12 cellular contexts compared by ENCODE assay signal in genomic region chr15:58314593-58315216, GRCh38.
A peak's percentile ranks its signal among the peaks of the same experiment; 100 is the strongest.
DNase-seq lines count a peak whose midpoint lies in the region; ATAC-seq and TF ChIP-seq lines count a peak whose summit lies in the region.
"Had no signal": no experiment of that assay in that cellular context is flagged by ENCODE, and none has a peak within 500 bp of the region (broad histone marks: within the 10 kb centered on the region; RNA-seq: fewer than 3 reads in every experiment).

No MANE protein-coding gene starts in this region.

- DNase-seq in CD4-positive, CD25-positive, alpha-beta regulatory T cell = peak in 2 of 3 donors; percentile 36 to 79
- DNase-seq in DND-41 = no peak
- DNase-seq in activated CD4-positive, alpha-beta memory T cell treated with anti-CD3 and anti-CD28 coated beads, Interleukin-2, amount 10 ng/mL, durations not matched to agents 7 days and 5 days = no peak
- DNase-seq in immature natural killer cell = peak; percentile 15 to 30 (median 21)
- DNase-seq in suprapubic skin (ENCODE audit: low spot score in 2 of 2) = no peak
- DNase-seq in OCI-M2 (lab: John Stamatoyannopoulos, UW; ENCODE audit: unreplicated experiment) = no peak
- no peak for DNase-seq in HK-2 (ENCODE audit: unreplicated experiment)
- DNase-seq: mesendoderm, NCI-H187, NCI-H748 treated with DMSO at 0.1 percent for 48 hours, SW 1271 had no signal

- H3K4me3 ChIP-seq in CD4-positive, CD25-positive, alpha-beta regulatory T cell (ENCODE audit: low read depth, low read length) = peak overlapping the region; percentile 67
- H3K4me3 ChIP-seq in DND-41 (ENCODE audit: low read depth in 1 of 2, low read length in 2 of 2) (no peak overlapping the region), suprapubic skin (no peak overlapping the region)

- CTCF ChIA-PET in activated CD4-positive, alpha-beta memory T cell treated with anti-CD3 and anti-CD28 coated beads, Interleukin-2, amount 10 ng/mL, durations not matched to agents 7 days and 5 days (lab: Charles Lee) = interaction anchor here (0.6 to 1.2 kb wide), 3 partner anchors 13 to 456 kb away, joined by 3 to 5 read pairs (median 3); partner anchors contain the start of gene MINDY2

- H3K9me3 Mint-ChIP-seq in CD4-positive, CD25-positive, alpha-beta regulatory T cell = peaks cover 0 to 5% (median 0%) of the 10 kb centered on the region in 7 donors
- H3K9me3 Mint-ChIP-seq in activated CD4-positive, alpha-beta memory T cell treated with anti-CD3 and anti-CD28 coated beads, Interleukin-2, amount 10 ng/mL, durations not matched to agents 7 days and 5 days = peaks cover 15% of the 10 kb centered on the region
- H3K9me3 Mint-ChIP-seq in immature natural killer cell = no peaks in the 10 kb centered on the region

- 49% methylated on average over 4 of the region's 4 CpGs for WGBS in suprapubic skin

- no peaks in the 10 kb centered on the region for H3K27me3 Mint-ChIP-seq in CD4-positive, CD25-positive, alpha-beta regulatory T cell
- H3K27me3 Mint-ChIP-seq in activated CD4-positive, alpha-beta memory T cell treated with anti-CD3 and anti-CD28 coated beads, Interleukin-2, amount 10 ng/mL, durations not matched to agents 7 days and 5 days = no peaks in the 10 kb centered on the region
- H3K27me3 Mint-ChIP-seq in immature natural killer cell (ENCODE audit: low read depth in 3 of 3) = peaks cover 0 to 5% (median 4%) of the 10 kb centered on the region in 3 donors

- no peak for TF ChIP-seq POLR2A in suprapubic skin (IDR thresholded peaks at IDR 0.05)

- no peak for TF ChIP-seq CTCF in DND-41 (IDR thresholded peaks at IDR 0.05; ENCODE audit: borderline replicate concordance, extremely low read depth, low read length, poor library complexity, severe bottlenecking)
- TF ChIP-seq CTCF in suprapubic skin (IDR thresholded peaks at IDR 0.05) = no peak

- H3K9me3 ChIP-seq in CD4-positive, CD25-positive, alpha-beta regulatory T cell (ENCODE audit: control insufficient read depth in 2 of 2, low read length in 2 of 2) = no peaks in the 10 kb centered on the region
- H3K9me3 ChIP-seq in DND-41 (ENCODE audit: insufficient read depth, low read length, severe bottlenecking) = no peaks in the 10 kb centered on the region
- H3K9me3 ChIP-seq in suprapubic skin = no peaks in the 10 kb centered on the region

- H2AFZ ChIP-seq in DND-41 (ENCODE audit: low read depth, low read length) = 0 out of 2 replicates have a peak overlapping the region, but pooled peaks have one; percentile 13

- no peaks in the 10 kb centered on the region for H3K27me3 ChIP-seq in CD4-positive, CD25-positive, alpha-beta regulatory T cell (ENCODE audit: control insufficient read depth, insufficient read depth, low read length)
- H3K27me3 ChIP-seq in DND-41 (ENCODE audit: insufficient read depth, low read length, poor library complexity) (no peaks in the 10 kb centered on the region), suprapubic skin (no peaks in the 10 kb centered on the region)

- H3K4me1 ChIP-seq in CD4-positive, CD25-positive, alpha-beta regulatory T cell (ENCODE audit: control insufficient read depth, insufficient read depth, low read length, poor library complexity, severe bottlenecking) = peaks cover 24% of the 10 kb centered on the region
- H3K4me1 ChIP-seq in DND-41 (ENCODE audit: insufficient read depth, low read length) (peaks cover 7% of the 10 kb centered on the region; the same call in 1 of the 2 replicates), suprapubic skin (peaks cover 13% of the 10 kb centered on the region)

- H3K9ac ChIP-seq in DND-41 (ENCODE audit: low read depth, low read length) = no peak overlapping the region

- POLR2A ChIA-PET in activated CD4-positive, alpha-beta memory T cell treated with anti-CD3 and anti-CD28 coated beads, Interleukin-2, amount 10 ng/mL, durations not matched to agents 7 days and 5 days (lab: Charles Lee) = no interaction called here

- H3K4me1 Mint-ChIP-seq in CD4-positive, CD25-positive, alpha-beta regulatory T cell = peaks cover 15 to 48% (median 31%) of the 10 kb centered on the region in 4 donors
- H3K4me1 Mint-ChIP-seq in activated CD4-positive, alpha-beta memory T cell treated with anti-CD3 and anti-CD28 coated beads, Interleukin-2, amount 10 ng/mL, durations not matched to agents 7 days and 5 days = peaks cover 27% of the 10 kb centered on the region
- peaks cover 49 to 50% of the 10 kb centered on the region in 2 donors for H3K4me1 Mint-ChIP-seq in immature natural killer cell

- H4K20me1 ChIP-seq in DND-41 (ENCODE audit: insufficient read depth, low read length) = no peaks in the 10 kb centered on the region

- no peak overlapping the region for H3K4me2 ChIP-seq in DND-41 (ENCODE audit: insufficient read depth, low read length)

- no peaks in the 10 kb centered on the region for H3K36me3 ChIP-seq in CD4-positive, CD25-positive, alpha-beta regulatory T cell (ENCODE audit: control insufficient read depth, insufficient read depth, low read length)
- H3K36me3 ChIP-seq in DND-41 (ENCODE audit: insufficient read depth, low read length) (no peaks in the 10 kb centered on the region), suprapubic skin (no peaks in the 10 kb centered on the region)

- peak; percentile 52 to 73 for ATAC-seq in CD4-positive, CD25-positive, alpha-beta regulatory T cell (ENCODE audit: low read depth in 2 of 2)
- peak; percentile 39; the same call in 1 of the 3 replicates for ATAC-seq in DND-41 (ENCODE audit: insufficient read depth, low read depth)

- no peaks in the 10 kb centered on the region for H3K79me2 ChIP-seq in DND-41 (ENCODE audit: insufficient read depth, low read length)

- H3K27ac Mint-ChIP-seq in CD4-positive, CD25-positive, alpha-beta regulatory T cell = peak overlapping the region; percentile 84 to 92 (median 87)
- peak overlapping the region; percentile 81 for H3K27ac Mint-ChIP-seq in activated CD4-positive, alpha-beta memory T cell treated with anti-CD3 and anti-CD28 coated beads, Interleukin-2, amount 10 ng/mL, durations not matched to agents 7 days and 5 days
- peak overlapping the region; percentile 78 to 96 (median 89) for H3K27ac Mint-ChIP-seq in immature natural killer cell

- peak overlapping the region; percentile 58 for H3K27ac ChIP-seq in CD4-positive, CD25-positive, alpha-beta regulatory T cell (ENCODE audit: insufficient read depth, low read length, poor library complexity, severe bottlenecking)
- H3K27ac ChIP-seq in DND-41 (ENCODE audit: low read length) = no peak overlapping the region
- no peak overlapping the region for H3K27ac ChIP-seq in suprapubic skin
- H3K27ac ChIP-seq: RWPE1 had no signal

- TF ChIP-seq EP300 in suprapubic skin (IDR thresholded peaks at IDR 0.05) = no peak

- peak overlapping the region; percentile 22 to 66 (median 57) for H3K4me3 Mint-ChIP-seq in CD4-positive, CD25-positive, alpha-beta regulatory T cell
- no peak overlapping the region for H3K4me3 Mint-ChIP-seq in activated CD4-positive, alpha-beta memory T cell treated with anti-CD3 and anti-CD28 coated beads, Interleukin-2, amount 10 ng/mL, durations not matched to agents 7 days and 5 days
- peak overlapping the region; percentile 48 to 68 (median 62) for H3K4me3 Mint-ChIP-seq in immature natural killer cell

- no peaks in the 10 kb centered on the region for H3K36me3 Mint-ChIP-seq in CD4-positive, CD25-positive, alpha-beta regulatory T cell
- peaks cover 9% of the 10 kb centered on the region for H3K36me3 Mint-ChIP-seq in activated CD4-positive, alpha-beta memory T cell treated with anti-CD3 and anti-CD28 coated beads, Interleukin-2, amount 10 ng/mL, durations not matched to agents 7 days and 5 days (ENCODE audit: low read depth)
- no peaks in the 10 kb centered on the region for H3K36me3 Mint-ChIP-seq in immature natural killer cell

Comparison
In these comparisons a context has a peak if more than half of its experiments do, and no peak if none do; other contexts are left out.
1. DNase-seq: peak in CD4-positive, CD25-positive, alpha-beta regulatory T cell (2 of 3) and immature natural killer cell (3 of 3); none in DND-41 (single experiment), activated CD4-positive, alpha-beta memory T cell treated with anti-CD3 and anti-CD28 coated beads, Interleukin-2, amount 10 ng/mL, durations not matched to agents 7 days and 5 days (single experiment), suprapubic skin (0 of 2), OCI-M2 (single experiment) and HK-2 (single experiment).
2. Peak in every context shown above with its lines, with median percentiles within 50 percentile points of each other: H3K27ac Mint-ChIP-seq.